In the genomic region with DNA sequence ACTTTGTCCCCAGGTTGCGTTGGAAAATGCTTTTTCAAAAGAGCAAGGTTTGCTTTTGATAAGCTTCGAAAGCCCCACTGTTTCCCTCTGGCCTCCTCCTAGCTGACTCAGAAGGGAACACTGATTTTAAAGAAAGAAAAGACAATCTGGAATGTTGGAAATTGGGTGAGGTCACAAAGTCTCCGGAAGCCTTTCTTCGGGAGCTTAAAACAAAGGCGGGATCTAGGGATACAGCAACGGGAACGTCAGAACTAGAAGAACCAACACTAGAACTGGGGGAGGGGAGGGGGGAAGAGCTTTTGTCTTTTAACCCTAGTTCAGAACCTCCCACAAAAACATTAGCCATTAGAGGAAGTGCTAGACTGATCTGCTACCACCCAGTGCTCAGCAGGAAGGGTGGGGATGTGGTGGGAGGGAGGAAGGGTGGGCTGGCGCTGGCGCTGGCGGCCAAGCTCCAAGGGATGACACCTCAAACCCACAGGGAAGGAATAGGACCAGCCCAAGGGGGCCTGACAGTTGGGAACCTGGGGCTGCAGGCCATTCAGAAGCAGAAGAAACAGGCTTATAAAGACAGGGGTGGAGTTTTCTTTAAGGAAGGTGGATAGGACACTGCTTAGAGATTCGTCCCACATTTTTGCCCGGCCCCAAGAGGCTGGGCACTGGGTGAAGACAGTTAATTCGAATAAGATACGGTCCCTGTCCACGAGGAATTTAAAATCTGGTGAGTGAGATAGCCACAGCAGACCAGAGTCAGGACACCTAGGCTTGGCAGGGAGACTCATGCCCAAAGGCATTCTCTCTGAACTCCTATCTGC, we compare ENCODE assay signal across 1 cellular context.
TF ChIP-seq lines count a peak whose summit lies in the region.

No MANE protein-coding gene starts in this region.

TF ChIP-seq in WTC11, 78 proteins besides CTCF, POLR2A, EP300 and RAD21 (continued from another document):
- TF ChIP-seq ATF6 (CRISPR knock-in tag; IDR thresholded peaks at IDR 0.05) = no peak
- TF ChIP-seq, protein P1, sequence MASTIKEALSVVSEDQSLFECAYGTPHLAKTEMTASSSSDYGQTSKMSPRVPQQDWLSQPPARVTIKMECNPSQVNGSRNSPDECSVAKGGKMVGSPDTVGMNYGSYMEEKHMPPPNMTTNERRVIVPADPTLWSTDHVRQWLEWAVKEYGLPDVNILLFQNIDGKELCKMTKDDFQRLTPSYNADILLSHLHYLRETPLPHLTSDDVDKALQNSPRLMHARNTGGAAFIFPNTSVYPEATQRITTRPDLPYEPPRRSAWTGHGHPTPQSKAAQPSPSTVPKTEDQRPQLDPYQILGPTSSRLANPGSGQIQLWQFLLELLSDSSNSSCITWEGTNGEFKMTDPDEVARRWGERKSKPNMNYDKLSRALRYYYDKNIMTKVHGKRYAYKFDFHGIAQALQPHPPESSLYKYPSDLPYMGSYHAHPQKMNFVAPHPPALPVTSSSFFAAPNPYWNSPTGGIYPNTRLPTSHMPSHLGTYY (CRISPR knock-in tag; IDR thresholded peaks at IDR 0.05) = peak; percentile 72; the same call in 1 of the 2 replicates
- TF ChIP-seq MYBL2 (CRISPR knock-in tag; IDR thresholded peaks at IDR 0.05) = 0 out of 2 replicates have a peak, but pooled peaks have one; percentile 12
- TF ChIP-seq ETV6 (CRISPR knock-in tag; IDR thresholded peaks at IDR 0.05) = no peak; the same call in 1 of the 2 replicates
- TF ChIP-seq ZNF423 (CRISPR knock-in tag; IDR thresholded peaks at IDR 0.05) = 0 out of 2 replicates have a peak, but pooled peaks have one; percentile 16
- no peak for TF ChIP-seq ZNF416 (CRISPR knock-in tag; IDR thresholded peaks at IDR 0.05)
- TF ChIP-seq, protein P2, sequence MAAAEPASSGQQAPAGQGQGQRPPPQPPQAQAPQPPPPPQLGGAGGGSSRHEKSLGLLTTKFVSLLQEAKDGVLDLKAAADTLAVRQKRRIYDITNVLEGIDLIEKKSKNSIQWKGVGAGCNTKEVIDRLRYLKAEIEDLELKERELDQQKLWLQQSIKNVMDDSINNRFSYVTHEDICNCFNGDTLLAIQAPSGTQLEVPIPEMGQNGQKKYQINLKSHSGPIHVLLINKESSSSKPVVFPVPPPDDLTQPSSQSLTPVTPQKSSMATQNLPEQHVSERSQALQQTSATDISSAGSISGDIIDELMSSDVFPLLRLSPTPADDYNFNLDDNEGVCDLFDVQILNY (CRISPR knock-in tag; IDR thresholded peaks at IDR 0.05) = no peak
- TF ChIP-seq ZMAT4 (CRISPR knock-in tag; IDR thresholded peaks at IDR 0.05) = 0 out of 2 replicates have a peak, but pooled peaks have one; percentile 4
- TF ChIP-seq RORB (CRISPR knock-in tag; IDR thresholded peaks at IDR 0.05) = 0 out of 2 replicates have a peak, but pooled peaks have one; percentile 13
- TF ChIP-seq NR1H2 (CRISPR knock-in tag; IDR thresholded peaks at IDR 0.05) = no peak
